Comparison of ENCODE assay signal across 10 cellular contexts in genomic region chr2:65390134-65390533, GRCh38. TPM values are rescaled to one million over a fixed set of nuclear protein-coding genes. Genes with fewer than 3 reads are reported as not detected.
A peak's percentile ranks its signal among the peaks of the same experiment; 100 is the strongest.
DNase-seq lines count a peak whose midpoint lies in the region; ATAC-seq and TF ChIP-seq lines count a peak whose summit lies in the region.
"Had no signal": no experiment of that assay in that cellular context is flagged by ENCODE, and none has a peak within 500 bp of the region (broad histone marks: within the 10 kb centered on the region; RNA-seq: fewer than 3 reads in every experiment).

No MANE protein-coding gene starts in this region.

- WGBS in adrenal gland, 4 donors = 56 to 83% (median 72%) methylated on average over 6 of the region's 6 CpGs

- H3K9me3 ChIP-seq in breast epithelium = no peaks in the 10 kb centered on the region
- H3K9me3 ChIP-seq in adrenal gland (replicated peaks in 1 of 3) = no peaks in the 10 kb centered on the region
- H3K9me3 ChIP-seq: SK-N-SH had no signal

- H3K27me3 Mint-ChIP-seq in naive thymus-derived CD8-positive, alpha-beta T cell = peaks cover 0 to 13% (median 4%) of the 10 kb centered on the region in 5 donors

- peaks cover 0 to 24% (median 0%) of the 10 kb centered on the region in 4 donors for H3K4me1 Mint-ChIP-seq in naive thymus-derived CD8-positive, alpha-beta T cell

- peak overlapping the region in 1 of 10 donors; percentile 31 for H3K27ac Mint-ChIP-seq in naive thymus-derived CD8-positive, alpha-beta T cell

- no peak for TF ChIP-seq POLR2A in breast epithelium (IDR thresholded peaks at IDR 0.05)
- no peak for TF ChIP-seq POLR2A in adrenal gland (IDR thresholded peaks at IDR 0.05)
- TF ChIP-seq POLR2A in erythroblast (IDR thresholded peaks at IDR 0.05; ENCODE audit: low read length) = no peak

- POLR2A ChIA-PET in naive thymus-derived CD8-positive, alpha-beta T cell (lab: Charles Lee) = no interaction called here

- peak overlapping the region in 1 of 10 donors; percentile 39 for H3K4me3 Mint-ChIP-seq in naive thymus-derived CD8-positive, alpha-beta T cell

- no peaks in the 10 kb centered on the region for H3K27me3 ChIP-seq in breast epithelium
- no peaks in the 10 kb centered on the region for H3K27me3 ChIP-seq in adrenal gland

- H3K36me3 Mint-ChIP-seq in naive thymus-derived CD8-positive, alpha-beta T cell = no peaks in the 10 kb centered on the region

- no peaks in the 10 kb centered on the region for H3K9me3 Mint-ChIP-seq in naive thymus-derived CD8-positive, alpha-beta T cell

- intact Hi-C loops in breast epithelium (cut with DNase I; ENCODE audit: low total_unique reads) = no loop called here
- intact Hi-C loops in adrenal gland (cut with DNase I) = no loop called here

- no peak for TF ChIP-seq CTCF in GM12864 (IDR thresholded peaks at IDR 0.05; ENCODE audit: low read depth, low read length, missing control alignments)
- no peak for TF ChIP-seq CTCF in breast epithelium (IDR thresholded peaks at IDR 0.05)
- TF ChIP-seq CTCF in adrenal gland (IDR thresholded peaks at IDR 0.05) = no peak

- peak overlapping the region; percentile 31 to 67 for H3K27ac ChIP-seq in breast epithelium
- H3K27ac ChIP-seq in adrenal gland = no peak overlapping the region
- H3K27ac ChIP-seq: coronary artery had no signal

- DNase-seq in GM12864 (ENCODE audit: low read depth) = peak; percentile 74
- no peak for DNase-seq in breast epithelium (ENCODE audit: low spot score in 2 of 2)
- DNase-seq in SK-N-DZ (ENCODE audit: low spot score) = no peak
- no peak for DNase-seq in naive thymus-derived CD8-positive, alpha-beta T cell
- no peak for DNase-seq in adrenal gland
- no peak for DNase-seq in erythroblast (lab: John Stamatoyannopoulos, UW)
- DNase-seq: SK-N-SH had no signal

- ATAC-seq in GM19395 (IDR thresholded peaks at IDR 0.05; ENCODE audit: unreplicated experiment) (peak; percentile 73), HG03108 (IDR thresholded peaks at IDR 0.05; ENCODE audit: unreplicated experiment) (peak; percentile 64)
- ATAC-seq in naive thymus-derived CD8-positive, alpha-beta T cell = no peak

- H3K36me3 ChIP-seq in breast epithelium (no peaks in the 10 kb centered on the region), adrenal gland (replicated peaks in 1 of 2) (no peaks in the 10 kb centered on the region)

- H3K4me3 ChIP-seq in GM12864 (ENCODE audit: low read depth, low read length) (peak overlapping the region; percentile 0), breast epithelium (no peak overlapping the region), adrenal gland (no peak overlapping the region)
- H3K4me3 ChIP-seq: coronary artery had no signal

- H3K4me1 ChIP-seq in breast epithelium = peaks cover 2 to 3% of the 10 kb centered on the region in 2 donors
- H3K4me1 ChIP-seq in adrenal gland (replicated peaks in 1 of 2) = peaks cover 0 to 10% of the 10 kb centered on the region in 2 donors

RNA-seq across cellular contexts. Expression of gene SPRED2, which starts 42.3 kb away (rescaled TPM):
- total RNA-seq in breast epithelium (10 to 100 TPM; 14.6 to 25.2 (median 25.2) TPM), adrenal gland (10 to 100 TPM; 12.0 to 28.4 (median 18.2) TPM)
- 6.8 and 8.9 TPM in 2 replicates for polyA plus RNA-seq in SK-N-DZ (2014; cell fraction: cytosol; rRNA removed)
- polyA plus RNA-seq in SK-N-DZ (2014; cell fraction: nucleus; rRNA removed) = 3.1 and 4.0 TPM in 2 replicates
- total RNA-seq in naive thymus-derived CD8-positive, alpha-beta T cell = under 1 TPM; 0.23 to 0.33 TPM
- polyA plus RNA-seq in naive thymus-derived CD8-positive, alpha-beta T cell = under 1 TPM in 2 of 3 donors, not detected in 1; 0.17 to 0.57 TPM
- 10 to 100 TPM in 2 of 3 donors, 1 to 10 TPM in 1; 8.8 to 16.5 (median 13.2) TPM for polyA plus RNA-seq in adrenal gland

Comparison
In these comparisons a context has a peak if more than half of its experiments do, and no peak if none do; other contexts are left out.
1. ATAC-seq: peak in GM19395 (single experiment) and HG03108 (single experiment); none in naive thymus-derived CD8-positive, alpha-beta T cell (0 of 2).
2. H3K27ac ChIP-seq: peak in breast epithelium (2 of 2); none in adrenal gland (0 of 5).
3. RNA of gene SPRED2, which starts 42.3 kb away (total RNA-seq): 14.6 to 25.2 TPM in breast epithelium and 12.0 to 28.4 TPM in adrenal gland; 0.23 to 0.33 TPM in naive thymus-derived CD8-positive, alpha-beta T cell; every median in the first group is over 4 times any median in the second.